In the genomic region with DNA sequence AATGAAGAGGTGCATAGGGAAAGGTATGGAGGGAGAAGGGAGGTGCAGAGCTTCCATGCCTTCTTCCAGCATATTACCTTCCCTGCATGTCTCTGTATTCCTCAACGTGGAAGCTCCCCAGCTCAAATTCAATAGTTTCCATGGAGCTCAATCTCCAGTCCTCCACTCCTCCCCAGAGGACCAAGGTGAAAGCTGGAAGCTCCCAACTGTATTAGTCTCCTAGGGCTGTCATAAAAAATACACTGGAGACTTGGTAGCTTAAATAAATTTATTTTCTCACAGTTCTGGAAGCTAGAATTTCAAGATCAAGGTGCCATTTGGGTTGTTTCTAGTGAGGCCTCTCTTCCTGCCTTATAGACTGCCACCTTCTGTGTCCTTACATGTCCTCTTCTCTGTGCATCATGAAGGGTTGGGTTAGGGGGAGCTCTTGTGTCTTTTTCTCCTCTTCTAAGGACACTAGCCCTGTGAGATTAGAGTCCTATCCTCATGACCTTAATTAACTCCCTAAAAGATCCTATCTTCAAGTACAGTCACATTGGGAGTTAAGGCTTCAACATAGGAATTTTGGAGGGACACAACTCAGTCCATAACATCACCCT, we compare ENCODE assay signal across 1 cellular context.
TF ChIP-seq lines count a peak whose summit lies in the region.

No MANE protein-coding gene starts in this region.

TF ChIP-seq in WTC11, 78 proteins besides CTCF, POLR2A, EP300 and RAD21 (continued from another document):
- TF ChIP-seq, protein P1, sequence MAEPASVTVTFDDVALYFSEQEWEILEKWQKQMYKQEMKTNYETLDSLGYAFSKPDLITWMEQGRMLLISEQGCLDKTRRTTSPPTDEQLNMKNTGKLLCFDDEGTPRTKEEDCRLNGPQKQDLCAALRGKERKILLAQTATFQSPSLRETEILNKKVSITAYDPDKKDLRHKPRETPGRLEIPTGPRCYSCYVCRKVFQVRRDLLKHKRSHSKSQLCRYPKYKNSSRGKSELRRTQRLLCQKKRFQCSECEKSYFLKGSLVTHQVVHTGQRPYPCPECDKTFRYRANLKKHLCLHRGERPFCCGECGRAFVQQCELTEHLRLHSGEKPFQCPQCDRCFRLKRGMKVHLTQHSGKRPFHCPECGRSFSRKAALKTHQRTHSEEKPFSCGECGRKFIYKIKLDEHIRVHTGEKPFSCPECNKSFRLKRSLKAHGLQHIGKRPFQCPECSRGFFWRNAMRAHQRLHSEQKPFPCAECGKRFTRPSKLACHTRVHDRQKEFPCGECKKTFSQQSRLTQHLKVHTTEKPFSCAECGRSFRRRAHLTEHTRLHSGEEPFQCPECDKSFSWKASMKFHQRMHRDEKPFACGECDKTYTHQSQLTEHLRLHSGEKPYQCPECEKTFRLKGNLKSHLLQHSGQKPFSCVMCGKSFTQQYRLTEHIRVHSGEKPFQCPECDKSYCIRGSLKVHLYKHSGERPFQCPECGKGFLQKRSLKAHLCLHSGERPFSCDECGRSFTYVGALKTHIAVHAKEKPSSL (CRISPR knock-in tag; conservative IDR thresholded peaks at IDR 0.05), result no peak
- no peak for TF ChIP-seq NFATC4 (CRISPR knock-in tag; IDR thresholded peaks at IDR 0.05)
- no peak for TF ChIP-seq USF1 (CRISPR knock-in tag; IDR thresholded peaks at IDR 0.05)
- no peak for TF ChIP-seq ATF1 (CRISPR knock-in tag; IDR thresholded peaks at IDR 0.05)
- TF ChIP-seq TEAD1 (CRISPR knock-in tag; IDR thresholded peaks at IDR 0.05), result no peak
- no peak for TF ChIP-seq ZNF263 (CRISPR knock-in tag; IDR thresholded peaks at IDR 0.05; ENCODE audit: low read depth)
- TF ChIP-seq HMGXB4 (CRISPR knock-in tag; IDR thresholded peaks at IDR 0.05), result no peak
- TF ChIP-seq GRHL2 (CRISPR knock-in tag; IDR thresholded peaks at IDR 0.05; ENCODE audit: insufficient replicate concordance, severe bottlenecking), result no peak
- TF ChIP-seq ZNF121 (CRISPR knock-in tag; IDR thresholded peaks at IDR 0.05), result no peak
- TF ChIP-seq HMGA2 (CRISPR knock-in tag; IDR thresholded peaks at IDR 0.05), result no peak
- TF ChIP-seq ZNF317 (CRISPR knock-in tag; IDR thresholded peaks at IDR 0.05; ENCODE audit: borderline replicate concordance, low read depth), result no peak
- TF ChIP-seq JAZF1 (CRISPR knock-in tag; IDR thresholded peaks at IDR 0.05), result no peak
- no peak for TF ChIP-seq E2F5 (CRISPR knock-in tag; IDR thresholded peaks at IDR 0.05)
TF ChIP-seq in WTC11: peak in this region for 0.
